In the genomic region with DNA sequence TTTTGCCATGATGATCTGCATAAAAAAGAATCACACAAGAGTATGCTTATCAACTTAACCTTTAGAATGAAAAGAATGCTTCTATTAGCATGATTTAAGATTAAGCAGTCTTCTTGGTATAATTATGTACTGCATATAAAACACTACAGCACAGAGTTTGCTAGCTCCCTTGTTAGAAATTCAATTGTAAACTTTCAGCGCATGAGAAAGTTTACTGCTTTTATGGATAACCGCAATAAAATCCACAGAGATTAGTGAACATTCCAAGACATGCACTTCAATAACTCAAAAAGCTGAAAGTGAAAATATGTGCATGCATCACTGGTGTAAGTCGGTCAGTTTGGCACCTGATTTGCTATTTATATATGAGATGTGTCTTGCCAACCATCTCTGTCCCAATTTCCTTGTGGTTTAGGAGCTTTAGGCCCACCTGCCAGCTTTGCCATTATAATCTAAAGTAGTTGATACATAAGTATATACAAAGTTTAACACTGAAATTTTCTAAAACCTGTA, we compare ENCODE assay signal across 16 cellular contexts. TPM values are rescaled to one million over a fixed set of nuclear protein-coding genes. Genes with fewer than 3 reads are reported as not detected.
DNase-seq lines count a peak whose midpoint lies in the region; ATAC-seq lines count a peak whose summit lies in the region.
"Had no signal": no experiment of that assay in that cellular context is flagged by ENCODE, and none has a peak within 500 bp of the region (broad histone marks: within the 10 kb centered on the region; RNA-seq: fewer than 3 reads in every experiment).

No MANE protein-coding gene starts in this region.

- peaks cover 46% of the 10 kb centered on the region for H3K36me3 Mint-ChIP-seq in stimulated activated naive CD8-positive, alpha-beta T cell treated with anti-CD3 and anti-CD28 coated beads, Interleukin-15, Interleukin-2, amounts not matched to agents 100 ng/mL and 50 ng/mL, for 24 hours (ENCODE audit: low read depth)
- H3K36me3 Mint-ChIP-seq in T-helper 17 cell (ENCODE audit: low read depth): no peaks in the 10 kb centered on the region
- H3K36me3 Mint-ChIP-seq in activated T-helper 1 cell treated with anti-CD3 and anti-CD28 coated beads, Interleukin-12 subunit alpha, Interleukin-12 subunit beta, Interleukin-2, Interleukin-4 antibody, amounts not matched to agents 30 ng/mL and 10 ng/mL and 1 ng/mL, durations not matched to agents 14 hours and 24 hours and 36 hours (ENCODE audit: low read depth): peaks cover 46% of the 10 kb centered on the region

- no peak overlapping the region for H3K4me3 Mint-ChIP-seq in stimulated activated naive CD8-positive, alpha-beta T cell treated with anti-CD3 and anti-CD28 coated beads, Interleukin-15, Interleukin-2, amounts not matched to agents 100 ng/mL and 50 ng/mL, for 24 hours
- H3K4me3 Mint-ChIP-seq in T-helper 17 cell: no peak overlapping the region
- no peak overlapping the region for H3K4me3 Mint-ChIP-seq in activated T-helper 1 cell treated with anti-CD3 and anti-CD28 coated beads, Interleukin-12 subunit alpha, Interleukin-12 subunit beta, Interleukin-2, Interleukin-4 antibody, amounts not matched to agents 30 ng/mL and 10 ng/mL and 1 ng/mL, durations not matched to agents 14 hours and 24 hours and 36 hours
- H3K4me3 Mint-ChIP-seq: B cell; CD4-positive, alpha-beta memory T cell; H9 had no signal

- H3K4me1 Mint-ChIP-seq in stimulated activated naive CD8-positive, alpha-beta T cell treated with anti-CD3 and anti-CD28 coated beads, Interleukin-15, Interleukin-2, amounts not matched to agents 100 ng/mL and 50 ng/mL, for 24 hours (ENCODE audit: low read depth): no peaks in the 10 kb centered on the region
- peaks cover 3% of the 10 kb centered on the region for H3K4me1 Mint-ChIP-seq in T-helper 17 cell
- H3K4me1 Mint-ChIP-seq in activated T-helper 1 cell treated with anti-CD3 and anti-CD28 coated beads, Interleukin-12 subunit alpha, Interleukin-12 subunit beta, Interleukin-2, Interleukin-4 antibody, amounts not matched to agents 30 ng/mL and 10 ng/mL and 1 ng/mL, durations not matched to agents 14 hours and 24 hours and 36 hours (ENCODE audit: low read depth): no peaks in the 10 kb centered on the region
- H3K4me1 Mint-ChIP-seq: B cell, H9 had no signal

- peak overlapping the region; percentile 21 for H3K27ac Mint-ChIP-seq in stimulated activated naive CD8-positive, alpha-beta T cell treated with anti-CD3 and anti-CD28 coated beads, Interleukin-15, Interleukin-2, amounts not matched to agents 100 ng/mL and 50 ng/mL, for 24 hours
- H3K27ac Mint-ChIP-seq in T-helper 17 cell: peak overlapping the region; percentile 49
- no peak overlapping the region for H3K27ac Mint-ChIP-seq in activated T-helper 1 cell treated with anti-CD3 and anti-CD28 coated beads, Interleukin-12 subunit alpha, Interleukin-12 subunit beta, Interleukin-2, Interleukin-4 antibody, amounts not matched to agents 30 ng/mL and 10 ng/mL and 1 ng/mL, durations not matched to agents 14 hours and 24 hours and 36 hours
- H3K27ac Mint-ChIP-seq: B cell had no signal

- H3K9me3 ChIP-seq in T-helper 17 cell (ENCODE audit: control insufficient read depth, low read length, poor library complexity, severe bottlenecking): no peaks in the 10 kb centered on the region
- H3K9me3 ChIP-seq: Peyer's patch had no signal

- ATAC-seq in stimulated activated naive CD8-positive, alpha-beta T cell treated with anti-CD3 and anti-CD28 coated beads, Interleukin-15, Interleukin-2, amounts not matched to agents 100 U/mL and 50 U/mL, for 24 hours: no peak
- ATAC-seq in T-helper 17 cell (no peak), GM19455 (IDR thresholded peaks at IDR 0.05; ENCODE audit: unreplicated experiment) (no peak), GM18907 (IDR thresholded peaks at IDR 0.05; ENCODE audit: unreplicated experiment) (no peak)

- intact Hi-C loops in activated T-helper 1 cell treated with anti-CD3 and anti-CD28 coated beads, Interleukin-12 subunit alpha, Interleukin-12 subunit beta, Interleukin-2, Interleukin-4 antibody, amounts not matched to agents 30 ng/mL and 10 ng/mL and 1 ng/mL, durations not matched to agents 14 hours and 24 hours and 36 hours (cut with micrococcal nuclease): no loop called here

- no peaks in the 10 kb centered on the region for H3K9me3 Mint-ChIP-seq in stimulated activated naive CD8-positive, alpha-beta T cell treated with anti-CD3 and anti-CD28 coated beads, Interleukin-15, Interleukin-2, amounts not matched to agents 100 ng/mL and 50 ng/mL, for 24 hours
- H3K9me3 Mint-ChIP-seq in activated T-helper 1 cell treated with anti-CD3 and anti-CD28 coated beads, Interleukin-12 subunit alpha, Interleukin-12 subunit beta, Interleukin-2, Interleukin-4 antibody, amounts not matched to agents 30 ng/mL and 10 ng/mL and 1 ng/mL, durations not matched to agents 14 hours and 24 hours and 36 hours: no peaks in the 10 kb centered on the region
- H3K9me3 Mint-ChIP-seq: CD4-positive, alpha-beta memory T cell; H9 had no signal

- no peak for DNase-seq in stimulated activated naive CD8-positive, alpha-beta T cell treated with anti-CD3 and anti-CD28 coated beads, Interleukin-15, Interleukin-2, amounts not matched to agents 100 U/mL and 50 U/mL, for 24 hours
- DNase-seq in T-helper 17 cell (no peak), iris pigment epithelial cell (ENCODE audit: low read depth) (peak; percentile 45)
- no peak for DNase-seq in stimulated activated CD8-positive, alpha-beta memory T cell treated with anti-CD3 and anti-CD28 coated beads, Interleukin-4, amount 100 ng/mL, for 48 hours
- no peak for DNase-seq in activated T-helper 1 cell treated with anti-CD3 and anti-CD28 coated beads, Interleukin-12 subunit alpha, Interleukin-12 subunit beta, Interleukin-2, Interleukin-4 antibody, amounts not matched to agents 30 ng/mL and 10 ng/mL and 1 ng/mL, durations not matched to agents 14 hours and 24 hours and 36 hours (ENCODE audit: low spot score)
- DNase-seq: CD4-positive, alpha-beta memory T cell; GF-D8; H9; Karpas-422; NCI-H510A; Peyer's patch; Right ventricle myocardium superior had no signal

- H3K27me3 Mint-ChIP-seq in stimulated activated naive CD8-positive, alpha-beta T cell treated with anti-CD3 and anti-CD28 coated beads, Interleukin-15, Interleukin-2, amounts not matched to agents 100 ng/mL and 50 ng/mL, for 24 hours: no peaks in the 10 kb centered on the region
- no peaks in the 10 kb centered on the region for H3K27me3 Mint-ChIP-seq in T-helper 17 cell
- no peaks in the 10 kb centered on the region for H3K27me3 Mint-ChIP-seq in activated T-helper 1 cell treated with anti-CD3 and anti-CD28 coated beads, Interleukin-12 subunit alpha, Interleukin-12 subunit beta, Interleukin-2, Interleukin-4 antibody, amounts not matched to agents 30 ng/mL and 10 ng/mL and 1 ng/mL, durations not matched to agents 14 hours and 24 hours and 36 hours (ENCODE audit: insufficient read depth)
- H3K27me3 Mint-ChIP-seq: B cell; CD4-positive, alpha-beta memory T cell had no signal

RNA-seq across cellular contexts. Expression of gene CCT8, which starts 16.9 kb away (rescaled TPM):
- 100 to 1,000 TPM in 1 of 2 donors, 10 to 100 TPM in 1; 90.3 to 109 TPM for total RNA-seq in T-helper 17 cell
- total RNA-seq in activated T-helper 1 cell treated with anti-CD3 and anti-CD28 coated beads, Interleukin-12 subunit alpha, Interleukin-12 subunit beta, Interleukin-2, Interleukin-4 antibody, amounts not matched to agents 30 ng/mL and 10 ng/mL and 1 ng/mL, durations not matched to agents 14 hours and 24 hours and 36 hours: 394 and 400 TPM in 2 replicates

RNA-seq across cellular contexts. Expression of gene USP16, which starts 32.1 kb away (rescaled TPM):
- total RNA-seq in T-helper 17 cell: 10 to 100 TPM; 65.5 to 75.3 TPM
- total RNA-seq in activated T-helper 1 cell treated with anti-CD3 and anti-CD28 coated beads, Interleukin-12 subunit alpha, Interleukin-12 subunit beta, Interleukin-2, Interleukin-4 antibody, amounts not matched to agents 30 ng/mL and 10 ng/mL and 1 ng/mL, durations not matched to agents 14 hours and 24 hours and 36 hours: 44.7 and 48.7 TPM in 2 replicates

RNA-seq across cellular contexts. Expression of gene RWDD2B, which starts 37.4 kb away (rescaled TPM):
- 1 to 10 TPM; 4.1 to 4.7 TPM for total RNA-seq in T-helper 17 cell
- 11.0 and 11.1 TPM in 2 replicates for total RNA-seq in activated T-helper 1 cell treated with anti-CD3 and anti-CD28 coated beads, Interleukin-12 subunit alpha, Interleukin-12 subunit beta, Interleukin-2, Interleukin-4 antibody, amounts not matched to agents 30 ng/mL and 10 ng/mL and 1 ng/mL, durations not matched to agents 14 hours and 24 hours and 36 hours
